In genomic region chr7:135539629-135540028, GRCh38 we compare ENCODE assay signal across 1 cellular context.
TF ChIP-seq lines count a peak whose summit lies in the region.

No MANE protein-coding gene starts in this region.

TF ChIP-seq in K562, 482 proteins besides CTCF, POLR2A, EP300 and RAD21:
- no peak for TF ChIP-seq CREB1 (IDR thresholded peaks at IDR 0.05)
- no peak for TF ChIP-seq CREB1 (CRISPR knock-in tag; IDR thresholded peaks at IDR 0.05)
- TF ChIP-seq FOXK1 (CRISPR knock-in tag; IDR thresholded peaks at IDR 0.05; ENCODE audit: borderline replicate concordance): 0 out of 2 replicates have a peak, but pooled peaks have one; percentile 16
